In the genomic region with DNA sequence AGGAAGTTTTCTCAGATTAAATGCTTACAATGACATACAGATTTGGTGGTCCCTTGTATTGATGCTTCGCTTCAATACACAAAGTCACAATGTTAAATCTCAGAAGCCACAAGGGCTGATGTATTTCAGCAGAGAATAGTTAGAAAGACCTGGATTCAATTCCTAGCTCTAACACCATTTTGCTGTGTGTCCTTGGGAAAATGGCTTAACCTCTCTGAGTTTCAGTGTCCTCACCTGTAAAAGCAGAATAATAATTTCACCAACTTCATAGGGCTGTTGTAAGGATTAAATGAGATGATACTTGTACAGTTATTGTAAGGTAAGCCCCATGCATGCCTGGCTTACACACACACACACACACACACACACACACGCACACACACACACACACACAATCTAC, we compare ENCODE assay signal across 2 cellular contexts.
TF ChIP-seq lines count a peak whose summit lies in the region.

No MANE protein-coding gene starts in this region.

TF ChIP-seq in HepG2, 621 proteins besides CTCF, POLR2A, EP300 and RAD21:
- TF ChIP-seq HNRNPK (IDR thresholded peaks at IDR 0.05; ENCODE audit: low read depth, low read length, poor library complexity, severe bottlenecking) (peak; percentile 82), ZNF768 (CRISPR knock-in tag; IDR thresholded peaks at IDR 0.05) (peak; percentile 66; the same call in 1 of the 2 replicates), HNRNPLL (IDR thresholded peaks at IDR 0.05; ENCODE audit: low read depth, low read length, poor library complexity, severe bottlenecking) (no peak)

TF ChIP-seq in GM12878, 131 proteins besides CTCF, POLR2A, EP300 and RAD21:
- 0 out of 2 replicates have a peak, but pooled peaks have one; percentile 21 for TF ChIP-seq SMARCA5 (IDR thresholded peaks at IDR 0.05)
- TF ChIP-seq, protein P1, sequence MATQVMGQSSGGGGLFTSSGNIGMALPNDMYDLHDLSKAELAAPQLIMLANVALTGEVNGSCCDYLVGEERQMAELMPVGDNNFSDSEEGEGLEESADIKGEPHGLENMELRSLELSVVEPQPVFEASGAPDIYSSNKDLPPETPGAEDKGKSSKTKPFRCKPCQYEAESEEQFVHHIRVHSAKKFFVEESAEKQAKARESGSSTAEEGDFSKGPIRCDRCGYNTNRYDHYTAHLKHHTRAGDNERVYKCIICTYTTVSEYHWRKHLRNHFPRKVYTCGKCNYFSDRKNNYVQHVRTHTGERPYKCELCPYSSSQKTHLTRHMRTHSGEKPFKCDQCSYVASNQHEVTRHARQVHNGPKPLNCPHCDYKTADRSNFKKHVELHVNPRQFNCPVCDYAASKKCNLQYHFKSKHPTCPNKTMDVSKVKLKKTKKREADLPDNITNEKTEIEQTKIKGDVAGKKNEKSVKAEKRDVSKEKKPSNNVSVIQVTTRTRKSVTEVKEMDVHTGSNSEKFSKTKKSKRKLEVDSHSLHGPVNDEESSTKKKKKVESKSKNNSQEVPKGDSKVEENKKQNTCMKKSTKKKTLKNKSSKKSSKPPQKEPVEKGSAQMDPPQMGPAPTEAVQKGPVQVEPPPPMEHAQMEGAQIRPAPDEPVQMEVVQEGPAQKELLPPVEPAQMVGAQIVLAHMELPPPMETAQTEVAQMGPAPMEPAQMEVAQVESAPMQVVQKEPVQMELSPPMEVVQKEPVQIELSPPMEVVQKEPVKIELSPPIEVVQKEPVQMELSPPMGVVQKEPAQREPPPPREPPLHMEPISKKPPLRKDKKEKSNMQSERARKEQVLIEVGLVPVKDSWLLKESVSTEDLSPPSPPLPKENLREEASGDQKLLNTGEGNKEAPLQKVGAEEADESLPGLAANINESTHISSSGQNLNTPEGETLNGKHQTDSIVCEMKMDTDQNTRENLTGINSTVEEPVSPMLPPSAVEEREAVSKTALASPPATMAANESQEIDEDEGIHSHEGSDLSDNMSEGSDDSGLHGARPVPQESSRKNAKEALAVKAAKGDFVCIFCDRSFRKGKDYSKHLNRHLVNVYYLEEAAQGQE (IDR thresholded peaks at IDR 0.05; ENCODE audit: low read depth, low read length) = no peak
TF ChIP-seq in GM12878: peak in this region for 1.
